In the genomic region with DNA sequence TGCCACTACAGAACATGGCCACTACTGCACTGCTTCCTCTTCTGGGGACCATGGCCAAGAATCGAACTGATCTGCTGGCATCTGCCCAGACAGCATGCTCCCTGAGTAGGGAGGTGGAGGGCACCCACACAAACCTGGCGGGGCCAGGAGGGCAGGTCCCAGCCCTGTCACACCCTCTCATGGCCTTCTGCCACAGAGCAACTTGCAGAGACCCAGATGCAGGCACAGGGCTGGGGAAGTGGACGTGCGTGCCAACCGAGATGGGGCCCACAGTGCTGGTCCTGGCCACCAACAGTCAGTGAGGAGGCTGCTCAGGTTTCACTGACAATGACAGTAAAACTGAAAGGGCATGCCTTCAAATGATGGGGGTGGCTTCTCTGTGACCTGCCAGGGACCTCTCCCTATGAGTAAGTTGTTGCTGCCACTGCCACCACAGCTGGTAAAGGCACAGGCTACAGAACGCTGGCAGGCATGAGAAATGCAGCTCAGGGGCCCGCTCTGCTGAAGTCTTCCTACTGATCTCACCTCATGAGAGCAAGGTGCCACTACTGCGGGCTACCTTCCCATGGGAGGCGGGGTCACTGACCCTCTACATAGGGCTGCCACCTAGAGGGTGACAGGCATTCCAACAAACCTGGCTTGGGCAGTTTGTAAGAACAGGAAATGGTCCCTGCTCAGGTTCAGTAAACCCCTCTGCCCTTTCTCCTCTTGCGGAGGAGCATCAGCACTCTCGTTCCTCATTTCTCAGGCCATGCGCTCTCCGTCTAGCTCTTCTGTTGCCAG, we compare ENCODE assay signal across 8 cellular contexts. TPM values are rescaled to one million over a fixed set of nuclear protein-coding genes. Genes with fewer than 3 reads are reported as not detected.
DNase-seq lines count a peak whose midpoint lies in the region; ATAC-seq and TF ChIP-seq lines count a peak whose summit lies in the region.

No MANE protein-coding gene starts in this region.

- H3K4me2 ChIP-seq in IMR-90 (ENCODE audit: low read depth, low read length), result no peak overlapping the region

- in situ Hi-C loops in GM13977 (cut with MboI; ENCODE audit: low pct_unique_long_range_greater_than_20kb, low sequenced_read_pairs, unreplicated experiment) (no loop called here), IMR-90 (cut with MboI; ENCODE audit: low sequenced_read_pairs) (no loop called here)

- peak overlapping the region; percentile 99 for H2BK120ac ChIP-seq in IMR-90 (ENCODE audit: low read depth, low read length)

- H2BK15ac ChIP-seq in IMR-90 (ENCODE audit: low read depth, low read length), result peak overlapping the region; percentile 100

- no peak overlapping the region for H3K4me3 ChIP-seq in IMR-90 (ENCODE audit: insufficient read depth, low read depth, low read length)
- H3K4me3 ChIP-seq in dorsolateral prefrontal cortex, result no peak overlapping the region

- dilution Hi-C loops in IMR-90 (cut with HindIII; ENCODE audit: low sequenced_read_pairs, unreplicated experiment), result no loop called here

- ATAC-seq in GM21529 (IDR thresholded peaks at IDR 0.05; ENCODE audit: unreplicated experiment) (peak; percentile 78), IMR-90 (ENCODE audit: low read depth) (no peak)

- H3K9me3 ChIP-seq in IMR-90 (ENCODE audit: control insufficient read depth, insufficient read depth, low read length), result no peaks in the 10 kb centered on the region

- peak overlapping the region; percentile 100 for H2AK5ac ChIP-seq in IMR-90 (ENCODE audit: low read depth, low read length)

- 82% methylated on average over 4 of the region's 13 CpGs; no CpG with 5 or more reads in 1 of the 2 experiments for WGBS in IMR-90 (ENCODE audit: extremely low coverage in 2 of 2, insufficient read length in 1 of 2), 2 experiments

- peaks cover 33 to 63% of the 10 kb centered on the region in 2 experiments for H3K79me1 ChIP-seq in IMR-90 (ENCODE audit: low read depth in 1 of 2, low read length in 2 of 2)

- no TSS peak for BruUV-seq in IMR-90 (replicated peaks; lab: Mats Ljungman, UMichigan)

- CTCF ChIA-PET in IMR-90 (lab: Yijun Ruan, JAX), result no interaction called here

- peak overlapping the region; percentile 97 for H2BK20ac ChIP-seq in IMR-90 (ENCODE audit: low read depth, low read length)

- peak overlapping the region; percentile 90 to 99 for H4K8ac ChIP-seq in IMR-90 (ENCODE audit: low read depth in 2 of 2, low read length in 2 of 2)

- peak overlapping the region; percentile 94 for H2BK5ac ChIP-seq in IMR-90 (ENCODE audit: low read depth, low read length, poor library complexity, severe bottlenecking)

- H3K23ac ChIP-seq in IMR-90 (ENCODE audit: low read depth, low read length), result peak overlapping the region; percentile 99

- H3K56ac ChIP-seq in IMR-90 (ENCODE audit: extremely low read depth, insufficient read depth, low read length), result peak overlapping the region; percentile 90; the same call in 1 of the 2 replicates

- H3K9ac ChIP-seq in IMR-90 (ENCODE audit: low read depth, low read length), result peak overlapping the region; percentile 45

- H4K91ac ChIP-seq in IMR-90 (ENCODE audit: insufficient read depth, low read depth, low read length), result peak overlapping the region; percentile 100

- peak overlapping the region; percentile 93 for H3K18ac ChIP-seq in IMR-90 (ENCODE audit: low read depth, low read length)

- TF ChIP-seq CTCF in GM13977 (IDR thresholded peaks at IDR 0.05; ENCODE audit: extremely low read depth, insufficient read depth, missing control alignments) (peak; percentile 22), IMR-90 (conservative IDR thresholded peaks at IDR 0.05; ENCODE audit: low read depth, low read length) (no peak), dorsolateral prefrontal cortex (IDR thresholded peaks at IDR 0.05 in 54 of 56, conservative IDR thresholded peaks at IDR 0.05 in 2 of 56; ENCODE audit: low read depth in 1 of 56, partially characterized antibody in 56 of 56) (no peak)

- H4K5ac ChIP-seq in IMR-90 (ENCODE audit: low read depth, low read length), result peak overlapping the region; percentile 90

- POLR2A ChIA-PET in IMR-90 (lab: Charles Lee; ENCODE audit: unreplicated experiment), result no interaction called here

- H3K27me3 ChIP-seq in IMR-90 (ENCODE audit: control insufficient read depth, insufficient read depth, low read length), result no peaks in the 10 kb centered on the region
- no peaks in the 10 kb centered on the region for H3K27me3 ChIP-seq in dorsolateral prefrontal cortex

- peak overlapping the region; percentile 99 for H3K14ac ChIP-seq in IMR-90 (replicated peaks; ENCODE audit: low read depth, low read length)

- TF ChIP-seq RAD21 in IMR-90 (IDR thresholded peaks at IDR 0.05; ENCODE audit: low read length), result no peak

- intact Hi-C loops in IMR-90 (cut with micrococcal nuclease), result no loop called here
- intact Hi-C loops in dorsolateral prefrontal cortex (cut with DNase I), result no loop called here

- peak overlapping the region; percentile 98 for H2AK9ac ChIP-seq in IMR-90 (replicated peaks; ENCODE audit: low read depth, low read length, poor library complexity)

- no peak overlapping the region for H2AFZ ChIP-seq in IMR-90 (replicated peaks; ENCODE audit: low read length, poor library complexity)

- DNase-seq in GM13977 (ENCODE audit: low spot score) (peak; percentile 81), IMR-90 (no peak), dorsolateral prefrontal cortex (no peak), anterior cingulate cortex (lab: John Stamatoyannopoulos, UW) (no peak), AML-193 (lab: John Stamatoyannopoulos, UW) (no peak), dedifferentiated amniotic fluid mesenchymal stem cell (ENCODE audit: extremely low spot score) (no peak)
- peak; percentile 61 to 74 for DNase-seq in stimulated activated CD4-positive, alpha-beta T cell treated with anti-CD3 and anti-CD28 coated beads, Interleukin-4, amount 100 ng/mL, for 48 hours (ENCODE audit: low read depth in 2 of 2)

- H3K9me1 ChIP-seq in IMR-90 (ENCODE audit: insufficient read depth, low read length), result peaks cover 48% of the 10 kb centered on the region

- 0 out of 2 replicates have a peak, but pooled peaks have one; percentile 20 for TF ChIP-seq POLR2A in IMR-90 (IDR thresholded peaks at IDR 0.05; ENCODE audit: low read depth, low read length)

- no peaks in the 10 kb centered on the region for H4K20me1 ChIP-seq in IMR-90 (ENCODE audit: insufficient read depth, low read length)

- H3K36me3 ChIP-seq in IMR-90 (ENCODE audit: control insufficient read depth, insufficient read depth, low read length), result peaks cover 12% of the 10 kb centered on the region

- peak overlapping the region; percentile 100 for H3K4ac ChIP-seq in IMR-90 (ENCODE audit: low read depth, low read length)

- peak overlapping the region; percentile 93 for H3K27ac ChIP-seq in IMR-90 (ENCODE audit: insufficient read depth, low read length)
- peak overlapping the region in 48 of 59 donors; percentile 21 to 86 (median 68) for H3K27ac ChIP-seq in dorsolateral prefrontal cortex

- peaks cover 60% of the 10 kb centered on the region for H3K4me1 ChIP-seq in IMR-90 (ENCODE audit: control insufficient read depth, insufficient read depth, low read length)

TF ChIP-seq in IMR-90, 13 proteins besides CTCF, POLR2A, EP300 and RAD21:
- no peak for TF ChIP-seq RFX5 (IDR thresholded peaks at IDR 0.05; ENCODE audit: low read depth, low read length)
- no peak for TF ChIP-seq BHLHE40 (IDR thresholded peaks at IDR 0.05; ENCODE audit: low read depth, low read length)
- no peak for TF ChIP-seq MAFK (IDR thresholded peaks at IDR 0.05; ENCODE audit: low read depth, low read length)
- TF ChIP-seq FOS (IDR thresholded peaks at IDR 0.05; ENCODE audit: low read depth, low read length), result no peak
- no peak for TF ChIP-seq SMC3 (IDR thresholded peaks at IDR 0.05; ENCODE audit: low read depth, low read length)
- TF ChIP-seq CHD1 (IDR thresholded peaks at IDR 0.05; ENCODE audit: low read depth, low read length), result 0 out of 2 replicates have a peak, but pooled peaks have one; percentile 80
- TF ChIP-seq MAZ (IDR thresholded peaks at IDR 0.05; ENCODE audit: borderline replicate concordance, low read depth, low read length), result no peak
- TF ChIP-seq, protein P1, sequence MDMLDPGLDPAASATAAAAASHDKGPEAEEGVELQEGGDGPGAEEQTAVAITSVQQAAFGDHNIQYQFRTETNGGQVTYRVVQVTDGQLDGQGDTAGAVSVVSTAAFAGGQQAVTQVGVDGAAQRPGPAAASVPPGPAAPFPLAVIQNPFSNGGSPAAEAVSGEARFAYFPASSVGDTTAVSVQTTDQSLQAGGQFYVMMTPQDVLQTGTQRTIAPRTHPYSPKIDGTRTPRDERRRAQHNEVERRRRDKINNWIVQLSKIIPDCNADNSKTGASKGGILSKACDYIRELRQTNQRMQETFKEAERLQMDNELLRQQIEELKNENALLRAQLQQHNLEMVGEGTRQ (IDR thresholded peaks at IDR 0.05; ENCODE audit: low read depth, low read length), result no peak
- TF ChIP-seq NFE2L2 (IDR thresholded peaks at IDR 0.05; ENCODE audit: low read depth, low read length), result no peak

RNA-seq across cellular contexts. Expression of a gene that starts 15.5 kb away (rescaled TPM):
- total RNA-seq in IMR-90 (2012; rRNA removed) (10.0 and 10.4 TPM in 2 replicates), dorsolateral prefrontal cortex (10 to 100 TPM in 18 of 120 experiments, 1 to 10 TPM in 102; 1.6 to 17.4 (median 6.5) TPM)
- polyA plus RNA-seq in IMR-90 (2012; rRNA removed), result 23.0 and 30.9 TPM in 2 replicates
- polyA plus RNA-seq in IMR-90 (2012; cell fraction: cytosol; rRNA removed), result 17.8 and 60.2 TPM in 2 replicates
- 69.0 and 122 TPM in 2 replicates for polyA plus RNA-seq in IMR-90 (2012; cell fraction: nucleus; rRNA removed; ENCODE audit: low replicate concordance)

RNA-seq across cellular contexts. Expression of a gene that starts 28.6 kb away (rescaled TPM):
- total RNA-seq in IMR-90 (2012; rRNA removed) (38.7 and 42.2 TPM in 2 replicates), dorsolateral prefrontal cortex (10 to 100 TPM in 108 of 120 experiments, 1 to 10 TPM in 12; 6.6 to 29.4 (median 16.4) TPM)
- polyA plus RNA-seq in IMR-90 (2012; rRNA removed), result 46.9 and 52.6 TPM in 2 replicates
- 40.4 and 50.0 TPM in 2 replicates for polyA plus RNA-seq in IMR-90 (2012; cell fraction: cytosol; rRNA removed)
- 23.2 and 26.2 TPM in 2 replicates for polyA plus RNA-seq in IMR-90 (2012; cell fraction: nucleus; rRNA removed; ENCODE audit: low replicate concordance)

RNA-seq across cellular contexts. Expression of a gene that starts 40.5 kb away (rescaled TPM):
- total RNA-seq in IMR-90 (2012; rRNA removed) (20.6 and 24.4 TPM in 2 replicates), dorsolateral prefrontal cortex (100 to 1,000 TPM in 30 of 120 experiments, 10 to 100 TPM in 90; 57.6 to 158 (median 87.2) TPM)
- 49.9 and 51.9 TPM in 2 replicates for polyA plus RNA-seq in IMR-90 (2012; rRNA removed)
- 31.8 and 38.7 TPM in 2 replicates for polyA plus RNA-seq in IMR-90 (2012; cell fraction: cytosol; rRNA removed)
- polyA plus RNA-seq in IMR-90 (2012; cell fraction: nucleus; rRNA removed; ENCODE audit: low replicate concordance), result 153 and 299 TPM in 2 replicates

RNA-seq across cellular contexts. Expression of a gene that starts 45.3 kb away (rescaled TPM):
- under 0.01 TPM in 2 replicates for total RNA-seq in IMR-90 (2012; rRNA removed)
- 0.03 and 0.04 TPM in 2 replicates for polyA plus RNA-seq in IMR-90 (2012; rRNA removed)
- polyA plus RNA-seq in IMR-90 (2012; cell fraction: cytosol; rRNA removed), result 0.07 TPM in 1 of 2 replicates, not detected in the other
- polyA plus RNA-seq in IMR-90 (2012; cell fraction: nucleus; rRNA removed; ENCODE audit: low replicate concordance), result 0.03 TPM in 1 of 2 replicates, not detected in the other
- total RNA-seq in dorsolateral prefrontal cortex, result 10 to 100 TPM in 119 of 120 experiments, 1 to 10 TPM in 1; 4.8 to 43.6 (median 22.0) TPM

Comparison
In these comparisons a context has a peak if more than half of its experiments do, and no peak if none do; other contexts are left out.
1. DNase-seq: peak in GM13977 (single experiment) and stimulated activated CD4-positive, alpha-beta T cell treated with anti-CD3 and anti-CD28 coated beads, Interleukin-4, amount 100 ng/mL, for 48 hours (2 of 2); none in IMR-90 (single experiment), dorsolateral prefrontal cortex (0 of 10), anterior cingulate cortex (0 of 58), AML-193 (0 of 2) and dedifferentiated amniotic fluid mesenchymal stem cell (single experiment).